8 cellular contexts compared by ENCODE assay signal in genomic region chr7:123283373-123283772, GRCh38.
"Had no signal": no experiment of that assay in that cellular context is flagged by ENCODE, and none has a peak within 500 bp of the region (broad histone marks: within the 10 kb centered on the region; RNA-seq: fewer than 3 reads in every experiment).

No MANE protein-coding gene starts in this region.

- H3K27ac ChIP-seq: HL-60 had no signal

- H2AFZ ChIP-seq: GM23338 had no signal

- H3K4me1 Mint-ChIP-seq: IgD-negative memory B cell had no signal

- ATAC-seq: GM23338, HepG2 had no signal

- H3K4me2 ChIP-seq: GM23338 had no signal

- H3K36me3 Mint-ChIP-seq: IgD-negative memory B cell had no signal

- H3K9me3 Mint-ChIP-seq: GM23338, H9 had no signal

- H3K27ac Mint-ChIP-seq: GM23338, H9, IgD-negative memory B cell had no signal

- H3K4me3 ChIP-seq: GM23338 had no signal

- H3K27me3 Mint-ChIP-seq: IgD-negative memory B cell had no signal

- DNase-seq: H9, HCEC 1CT had no signal

- H3K4me3 Mint-ChIP-seq: GM23338, H9, IgD-negative memory B cell had no signal

- FAIRE-seq: H1, H54, HepG2 had no signal
